Comparison of ENCODE assay signal across 8 cellular contexts in the genomic region with DNA sequence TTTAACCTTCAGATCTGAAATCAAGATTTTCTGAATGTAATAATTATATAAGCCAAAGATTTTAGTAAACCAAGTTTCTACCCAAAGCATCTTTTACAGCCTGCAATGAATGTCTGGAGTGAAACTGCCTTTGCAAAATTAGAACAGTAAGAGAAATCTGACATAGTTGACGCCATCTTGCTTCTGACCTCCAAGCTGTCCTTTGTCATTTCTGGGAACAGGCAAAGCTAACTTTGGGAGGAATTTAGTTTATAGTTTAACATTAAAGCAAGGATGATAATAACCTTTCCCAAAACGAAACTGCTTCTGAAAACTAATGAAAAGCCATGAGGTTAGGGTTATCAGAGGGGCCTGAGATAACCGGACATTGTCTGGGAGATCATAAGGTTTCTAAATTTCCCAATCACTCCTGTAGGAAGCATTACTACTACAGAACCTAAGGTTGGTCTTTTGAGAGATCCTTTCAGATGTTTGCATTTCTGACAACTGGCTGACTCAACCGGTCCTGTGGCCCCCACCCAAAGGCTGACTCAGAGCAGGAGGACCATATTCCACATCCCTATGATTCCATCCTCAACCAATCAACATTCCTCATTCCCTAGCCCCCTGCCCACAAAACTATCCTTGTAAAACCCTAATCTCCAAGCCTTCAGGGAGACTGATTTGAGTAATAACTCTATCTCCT.
DNase-seq lines count a peak whose midpoint lies in the region; ATAC-seq and TF ChIP-seq lines count a peak whose summit lies in the region.

No MANE protein-coding gene starts in this region.

- no peak overlapping the region for H3K4me3 ChIP-seq in CD8-positive, alpha-beta T cell (ENCODE audit: low read depth, low read length)
- H3K4me3 ChIP-seq in mammary epithelial cell (replicated peaks in 1 of 3; ENCODE audit: insufficient read depth in 1 of 3, low read depth in 2 of 3, low read length in 3 of 3) (no peak overlapping the region), upper lobe of right lung (no peak overlapping the region)

- peaks cover 40% of the 10 kb centered on the region for H3K79me2 ChIP-seq in mammary epithelial cell (ENCODE audit: insufficient read depth, low read length)

- no peak for DNase-seq in CD8-positive, alpha-beta T cell
- DNase-seq in HT-29 (ENCODE audit: low spot score) (peak; percentile 36), mammary epithelial cell (peak; percentile 78), upper lobe of right lung (no peak), epidermal melanocyte (ENCODE audit: insufficient read length, low spot score) (no peak), mesothelial cell of epicardium (ENCODE audit: low spot score in 2 of 2, unreplicated experiment in 2 of 2) (no peak), NCI-H526 (lab: John Stamatoyannopoulos, UW) (no peak)
- no peak for DNase-seq in naive thymus-derived CD8-positive, alpha-beta T cell

- WGBS in mammary epithelial cell (ENCODE audit: low coverage, missing lambda C conversion rate): 53% methylated on average over 4 of the region's 4 CpGs

- no peaks in the 10 kb centered on the region for H3K9me3 ChIP-seq in CD8-positive, alpha-beta T cell (ENCODE audit: low read length)
- peaks cover 10% of the 10 kb centered on the region for H3K9me3 ChIP-seq in mammary epithelial cell (replicated peaks; ENCODE audit: insufficient read depth, low read length)
- H3K9me3 ChIP-seq in upper lobe of right lung: no peaks in the 10 kb centered on the region

- H3K27me3 ChIP-seq in CD8-positive, alpha-beta T cell (ENCODE audit: insufficient read depth, low read length): no peaks in the 10 kb centered on the region
- H3K27me3 ChIP-seq in mammary epithelial cell (ENCODE audit: insufficient read depth, low read length) (no peaks in the 10 kb centered on the region), upper lobe of right lung (no peaks in the 10 kb centered on the region)

- intact Hi-C loops in CD8-positive, alpha-beta T cell (cut with DNase I, micrococcal nuclease): no loop called here
- intact Hi-C loops in mammary epithelial cell (cut with micrococcal nuclease): no loop called here
- intact Hi-C loops in upper lobe of right lung (cut with DNase I): no loop called here

- H3K4me3 Mint-ChIP-seq in CD8-positive, alpha-beta T cell: no peak overlapping the region
- peak overlapping the region in 3 of 10 donors; percentile 1 to 22 (median 19) for H3K4me3 Mint-ChIP-seq in naive thymus-derived CD8-positive, alpha-beta T cell
- H3K4me3 Mint-ChIP-seq in mesothelial cell of epicardium: no peak overlapping the region

- in situ Hi-C loops in mammary epithelial cell (cut with MboI; ENCODE audit: low sequenced_read_pairs in 2 of 2): no loop called here

- H2AFZ ChIP-seq in mammary epithelial cell (ENCODE audit: low read depth, low read length): no peak overlapping the region

- H4K20me1 ChIP-seq in mammary epithelial cell (ENCODE audit: insufficient read depth, low read length): no peaks in the 10 kb centered on the region

- peaks cover 18% of the 10 kb centered on the region for H3K4me1 ChIP-seq in CD8-positive, alpha-beta T cell (ENCODE audit: insufficient read depth, low read length)
- H3K4me1 ChIP-seq in mammary epithelial cell (ENCODE audit: insufficient read depth, low read length) (peaks cover 42% of the 10 kb centered on the region), upper lobe of right lung (peaks cover 26% of the 10 kb centered on the region)

- no peaks in the 10 kb centered on the region for H3K36me3 ChIP-seq in CD8-positive, alpha-beta T cell (ENCODE audit: insufficient read depth, low read length)
- H3K36me3 ChIP-seq in mammary epithelial cell (ENCODE audit: insufficient read depth, low read length) (no peaks in the 10 kb centered on the region), upper lobe of right lung (no peaks in the 10 kb centered on the region)

- dilution Hi-C loops in mammary epithelial cell (cut with HindIII; ENCODE audit: low sequenced_read_pairs): no loop called here

- no peak overlapping the region for H3K27ac ChIP-seq in CD8-positive, alpha-beta T cell (ENCODE audit: low read depth, low read length)
- peak overlapping the region; percentile 85 for H3K27ac ChIP-seq in mammary epithelial cell (ENCODE audit: insufficient read depth, low read depth, low read length)
- H3K27ac ChIP-seq in upper lobe of right lung: no peak overlapping the region

- H3K36me3 Mint-ChIP-seq in CD8-positive, alpha-beta T cell: peaks cover 11% of the 10 kb centered on the region
- peaks cover 4 to 18% (median 14%) of the 10 kb centered on the region in 3 donors for H3K36me3 Mint-ChIP-seq in naive thymus-derived CD8-positive, alpha-beta T cell
- peaks cover 23% of the 10 kb centered on the region for H3K36me3 Mint-ChIP-seq in mesothelial cell of epicardium

- no peak for ATAC-seq in CD8-positive, alpha-beta T cell
- no peak for ATAC-seq in naive thymus-derived CD8-positive, alpha-beta T cell
- no peak for ATAC-seq in upper lobe of right lung

- peaks cover under 1% of the 10 kb centered on the region for H3K9me3 Mint-ChIP-seq in CD8-positive, alpha-beta T cell
- peaks cover 0 to 13% (median under 1%) of the 10 kb centered on the region in 9 donors for H3K9me3 Mint-ChIP-seq in naive thymus-derived CD8-positive, alpha-beta T cell
- peaks cover 35% of the 10 kb centered on the region for H3K9me3 Mint-ChIP-seq in mesothelial cell of epicardium

- H3K4me2 ChIP-seq in mammary epithelial cell (ENCODE audit: insufficient read depth, low read depth, low read length): peak overlapping the region; percentile 66

- peak overlapping the region; percentile 70 for H3K27ac Mint-ChIP-seq in CD8-positive, alpha-beta T cell
- H3K27ac Mint-ChIP-seq in naive thymus-derived CD8-positive, alpha-beta T cell: peak overlapping the region in 6 of 10 donors; percentile 2 to 86 (median 34)
- no peak overlapping the region for H3K27ac Mint-ChIP-seq in mesothelial cell of epicardium

- H3K4me1 Mint-ChIP-seq in CD8-positive, alpha-beta T cell (ENCODE audit: low read depth): peaks cover 59% of the 10 kb centered on the region
- peaks cover 24 to 72% (median 59%) of the 10 kb centered on the region in 4 donors for H3K4me1 Mint-ChIP-seq in naive thymus-derived CD8-positive, alpha-beta T cell
- peaks cover 3% of the 10 kb centered on the region for H3K4me1 Mint-ChIP-seq in mesothelial cell of epicardium

- no TSS peak for BruUV-seq in mammary epithelial cell (replicated peaks; lab: Mats Ljungman, UMichigan)

- TF ChIP-seq CTCF in CD8-positive, alpha-beta T cell (IDR thresholded peaks at IDR 0.05): no peak
- TF ChIP-seq CTCF in mammary epithelial cell (conservative IDR thresholded peaks at IDR 0.05 in 1 of 2, IDR thresholded peaks at IDR 0.05 in 1 of 2; ENCODE audit: extremely low read depth in 1 of 2, insufficient read depth in 1 of 2, low read depth in 1 of 2, low read length in 2 of 2) (no peak), upper lobe of right lung (IDR thresholded peaks at IDR 0.05) (no peak), mesothelial cell of epicardium (IDR thresholded peaks at IDR 0.05; ENCODE audit: unreplicated experiment) (no peak)

- CTCF ChIA-PET in CD8-positive, alpha-beta T cell (lab: Charles Lee): interaction anchor here (0.5 kb wide), 1 partner anchor 21 kb away, joined by 3 read pairs; no protein-coding TSS in a partner anchor
- CTCF ChIA-PET in mammary epithelial cell (lab: Charles Lee; ENCODE audit: low non-redundant PET): no interaction called here

- no peaks in the 10 kb centered on the region for H3K27me3 Mint-ChIP-seq in CD8-positive, alpha-beta T cell (ENCODE audit: low read depth)
- no peaks in the 10 kb centered on the region for H3K27me3 Mint-ChIP-seq in naive thymus-derived CD8-positive, alpha-beta T cell
- H3K27me3 Mint-ChIP-seq in mesothelial cell of epicardium (ENCODE audit: low read depth): no peaks in the 10 kb centered on the region

- POLR2A ChIA-PET in CD8-positive, alpha-beta T cell (lab: Charles Lee): interaction anchor here (0.6 to 1.2 kb wide), 2 partner anchors 40 to 173 kb away, joined by 3 read pairs; no protein-coding TSS in a partner anchor
- POLR2A ChIA-PET in naive thymus-derived CD8-positive, alpha-beta T cell (lab: Charles Lee): no interaction called here

- H3K9ac ChIP-seq in mammary epithelial cell (ENCODE audit: insufficient read depth, low read length): peak overlapping the region; percentile 60

Comparison
In these comparisons a context has a peak if more than half of its experiments do, and no peak if none do; other contexts are left out.
1. DNase-seq: peak in HT-29 (single experiment) and mammary epithelial cell (single experiment); none in CD8-positive, alpha-beta T cell (0 of 7), naive thymus-derived CD8-positive, alpha-beta T cell (0 of 10), upper lobe of right lung (single experiment), epidermal melanocyte (single experiment), mesothelial cell of epicardium (0 of 2) and NCI-H526 (0 of 2).